ENCODE assay signal across 1 cellular context in the genomic region with DNA sequence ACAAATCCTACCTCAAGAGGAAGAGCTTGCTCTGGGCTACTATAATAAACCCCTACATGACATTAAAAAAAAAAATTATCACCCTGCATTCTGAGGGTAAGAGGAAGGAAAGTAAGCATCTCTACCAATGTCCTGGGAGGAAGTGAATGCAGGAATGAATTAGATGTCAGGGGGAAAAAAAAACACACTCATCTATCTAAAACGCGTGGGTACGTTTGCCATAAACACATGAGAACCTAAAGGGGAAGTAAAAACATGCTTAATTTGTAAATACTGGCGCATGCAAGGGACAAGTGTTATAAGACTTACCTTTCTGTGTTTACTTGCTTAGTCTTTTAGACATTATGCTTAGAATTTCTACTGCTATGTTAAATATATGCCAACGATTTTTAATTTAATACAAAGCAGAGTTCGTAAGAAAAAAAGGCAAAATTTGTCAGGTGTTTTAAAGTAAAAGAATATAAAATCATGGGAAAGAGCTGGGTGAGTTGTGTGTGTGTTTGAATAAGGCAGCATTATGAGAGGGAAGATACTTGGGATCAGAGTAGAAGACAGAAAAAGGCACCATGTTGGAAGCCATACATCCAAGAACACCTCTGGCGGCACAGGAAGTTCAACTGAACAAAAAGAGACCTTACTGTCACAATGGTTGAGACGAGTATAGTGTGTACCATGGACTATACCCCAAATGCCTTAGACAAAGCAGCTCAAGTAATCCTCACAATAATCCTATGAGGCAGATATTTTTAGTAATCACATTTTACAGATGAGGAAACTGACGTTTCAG.
TF ChIP-seq lines count a peak whose summit lies in the region.

No MANE protein-coding gene starts in this region.

TF ChIP-seq in GM12878, 131 proteins besides CTCF, POLR2A, EP300 and RAD21 (continued from another document):
- TF ChIP-seq IKZF1 (conservative IDR thresholded peaks at IDR 0.05) (0 out of 2 replicates have a peak, but pooled peaks have one; percentile 20), SPI1 (IDR thresholded peaks at IDR 0.05; ENCODE audit: borderline replicate concordance, insufficient read depth, low read depth, low read length) (peak; percentile 58; the same call in 1 of the 2 replicates), BCL11A (IDR thresholded peaks at IDR 0.05; ENCODE audit: low read depth, low read length) (no peak), MYC (IDR thresholded peaks at IDR 0.05; ENCODE audit: insufficient read depth, insufficient read length, insufficient replicate concordance, low read length, severe bottlenecking) (no peak)
